Comparison of ENCODE assay signal across 9 cellular contexts in genomic region chrX:70664726-70665125, GRCh38.
DNase-seq lines count a peak whose midpoint lies in the region; ATAC-seq and TF ChIP-seq lines count a peak whose summit lies in the region.
"Had no signal": no experiment of that assay in that cellular context is flagged by ENCODE, and none has a peak within 500 bp of the region (broad histone marks: within the 10 kb centered on the region; RNA-seq: fewer than 3 reads in every experiment).

No MANE protein-coding gene starts in this region.

- no peak overlapping the region for H3K4me2 ChIP-seq in fibroblast of lung (ENCODE audit: extremely low read depth, insufficient read depth, low read length)

- H4K20me1 ChIP-seq in fibroblast of lung (ENCODE audit: control insufficient read depth, extremely low read depth, insufficient read depth, low read length): no peaks in the 10 kb centered on the region

- H3K36me3 ChIP-seq in fibroblast of lung (ENCODE audit: control insufficient read depth, insufficient read depth, low read length): no peaks in the 10 kb centered on the region
- H3K36me3 ChIP-seq: thyroid gland had no signal

- DNase-seq in AG04450 (ENCODE audit: low read depth, low spot score): no peak
- DNase-seq in GM10248 (ENCODE audit: extremely low spot score): peak; percentile 13
- peak; percentile 37 for DNase-seq in NCI-H69 (lab: John Stamatoyannopoulos, UW)
- DNase-seq in fibroblast of lung (ENCODE audit: low read depth in 2 of 2): peak; percentile 11 to 42
- DNase-seq in stromal cell of bone marrow (ENCODE audit: low read depth): peak; percentile 11
- no peak for DNase-seq in GDM1 (lab: John Stamatoyannopoulos, UW)
- DNase-seq in stimulated activated naive CD4-positive, alpha-beta T cell treated with Interleukin-2 at 50 U/mL for 16 hours (lab: John Stamatoyannopoulos, UW): no peak
- no peak for DNase-seq in Right ventricle myocardium inferior (ENCODE audit: missing footprints)

- no peaks in the 10 kb centered on the region for H3K4me1 ChIP-seq in fibroblast of lung (ENCODE audit: control insufficient read depth, extremely low read depth, insufficient read depth, low read length)
- H3K4me1 ChIP-seq: thyroid gland had no signal

- H3K27ac ChIP-seq in AG04450 (ENCODE audit: low read depth, low read length) (no peak overlapping the region), fibroblast of lung (ENCODE audit: insufficient read depth, low read length) (no peak overlapping the region)
- H3K27ac ChIP-seq: thyroid gland had no signal

- CTCF ChIA-PET in AG04450 (lab: Charles Lee) (interaction anchor here (0.7 to 2.9 kb wide), 11 partner anchors 79 to 1052 kb away, joined by 3 to 18 read pairs (median 7); partner anchors contain the start of gene GDPD2), GM10248 (lab: Yijun Ruan, JAX) (interaction anchor here (0.9 to 1.4 kb wide), 2 partner anchors 13 to 213 kb away, joined by 3 to 6 read pairs; no protein-coding TSS in a partner anchor)

- H3K9ac ChIP-seq in fibroblast of lung (ENCODE audit: insufficient read depth, low read length): no peak overlapping the region

- H3K9me3 ChIP-seq in AG04450 (ENCODE audit: control insufficient read depth, insufficient read depth, low read length) (no peaks in the 10 kb centered on the region), fibroblast of lung (ENCODE audit: control insufficient read depth, insufficient read depth, low read depth, low read length) (no peaks in the 10 kb centered on the region)
- H3K9me3 ChIP-seq: thyroid gland had no signal

- intact Hi-C loops in Right ventricle myocardium inferior (cut with DNase I): loop anchor here (10.0 kb wide), 1 partner anchor 210 kb away; no protein-coding TSS in a partner anchor

- no peaks in the 10 kb centered on the region for H3K79me2 ChIP-seq in fibroblast of lung (ENCODE audit: control insufficient read depth, insufficient read depth, low read length)

- no peak for ATAC-seq in Right ventricle myocardium inferior

- no peak overlapping the region for H3K4me3 ChIP-seq in AG04450 (ENCODE audit: low read depth, low read length)
- H3K4me3 ChIP-seq in fibroblast of lung (replicated peaks in 1 of 4; ENCODE audit: control extremely low read depth in 1 of 4, insufficient read depth in 1 of 4, low read depth in 3 of 4, low read length in 4 of 4): no peak overlapping the region
- H3K4me3 ChIP-seq: thyroid gland had no signal

- TF ChIP-seq CTCF in AG04450 (IDR thresholded peaks at IDR 0.05; ENCODE audit: low read depth, low read length) (peak; percentile 44), GM10248 (IDR thresholded peaks at IDR 0.05; ENCODE audit: control extremely low read depth, extremely low read depth, low read depth, missing control alignments) (no peak), fibroblast of lung (conservative IDR thresholded peaks at IDR 0.05 in 1 of 2, IDR thresholded peaks at IDR 0.05 in 1 of 2; ENCODE audit: low read depth in 1 of 2, low read length in 2 of 2) (peak; percentile 32 to 36)

- H2AFZ ChIP-seq in fibroblast of lung (ENCODE audit: low read length): no peak overlapping the region

- POLR2A ChIA-PET in AG04450 (lab: Yijun Ruan, JAX) (no interaction called here), GM10248 (lab: Yijun Ruan, JAX) (interaction anchor here (0.6 kb wide), 1 partner anchor 210 kb away, joined by 3 read pairs; no protein-coding TSS in a partner anchor)

- H3K27me3 ChIP-seq in AG04450 (ENCODE audit: control insufficient read depth, insufficient read depth, low read length) (no peaks in the 10 kb centered on the region), fibroblast of lung (ENCODE audit: control insufficient read depth, insufficient read depth, low read length) (no peaks in the 10 kb centered on the region)
- H3K27me3 ChIP-seq: thyroid gland had no signal

Comparison
In these comparisons a context has a peak if more than half of its experiments do, and no peak if none do; other contexts are left out.
1. DNase-seq: peak in GM10248 (single experiment), NCI-H69 (single experiment), fibroblast of lung (2 of 2) and stromal cell of bone marrow (single experiment); none in AG04450 (single experiment), GDM1 (single experiment), stimulated activated naive CD4-positive, alpha-beta T cell treated with Interleukin-2 at 50 U/mL for 16 hours (single experiment) and Right ventricle myocardium inferior (single experiment).